10 cellular contexts compared by ENCODE assay signal in genomic region chr14:93160353-93160801, GRCh38. TPM values are rescaled to one million over a fixed set of nuclear protein-coding genes. Genes with fewer than 3 reads are reported as not detected.
DNase-seq lines count a peak whose midpoint lies in the region; ATAC-seq, FAIRE-seq and TF ChIP-seq lines count a peak whose summit lies in the region.
"Had no signal": no experiment of that assay in that cellular context is flagged by ENCODE, and none has a peak within 500 bp of the region (broad histone marks: within the 10 kb centered on the region; RNA-seq: fewer than 3 reads in every experiment).

No MANE protein-coding gene starts in this region.

- no TSS peak for BruUV-seq in endothelial cell of umbilical vein (replicated peaks; lab: Mats Ljungman, UMichigan)

- no peak overlapping the region for H3K4me2 ChIP-seq in endothelial cell of umbilical vein (ENCODE audit: insufficient read depth, low read length)

- dilution Hi-C loops in endothelial cell of umbilical vein (cut with MboI; ENCODE audit: extremely low pct_ligation_motif_present, low sequenced_read_pairs) = no loop called here

- H3K9ac ChIP-seq in endothelial cell of umbilical vein (replicated peaks; ENCODE audit: extremely low read depth, insufficient read depth, low read length) = no peak overlapping the region

- no peak overlapping the region for H2AFZ ChIP-seq in endothelial cell of umbilical vein (ENCODE audit: low read depth, low read length)

- DNase-seq in A172 (ENCODE audit: low spot score) (peak; percentile 16), Daoy (ENCODE audit: low read depth) (peak; percentile 35), NCI-H69 (lab: John Stamatoyannopoulos, UW) (peak; percentile 80), endothelial cell of umbilical vein (ENCODE audit: low read depth, low spot score) (no peak), mucosa of gallbladder (ENCODE audit: low spot score) (no peak), HuH-7.5 (ENCODE audit: low spot score) (no peak)
- DNase-seq: naive thymus-derived CD8-positive, alpha-beta T cell; upper lobe of left lung had no signal

- TF ChIP-seq POLR2A in endothelial cell of umbilical vein (IDR thresholded peaks at IDR 0.05; ENCODE audit: low read depth, low read length) = no peak

- H3K4me3 ChIP-seq in endothelial cell of umbilical vein (replicated peaks in 1 of 3; ENCODE audit: insufficient read depth in 1 of 3, low read depth in 1 of 3, low read length in 3 of 3) = no peak overlapping the region
- H3K4me3 ChIP-seq: upper lobe of left lung had no signal

- CTCF ChIA-PET in endothelial cell of umbilical vein (lab: Charles Lee) = interaction anchor here (0.7 to 1.7 kb wide), 12 partner anchors 9 to 208 kb away, joined by 3 to 11 read pairs (median 4); partner anchors contain the start of genes LYSET and MOAP1

- H3K79me2 ChIP-seq in endothelial cell of umbilical vein (ENCODE audit: control insufficient read depth, insufficient read depth, low read length) = no peaks in the 10 kb centered on the region

- no peaks in the 10 kb centered on the region for H3K4me1 ChIP-seq in endothelial cell of umbilical vein (ENCODE audit: control insufficient read depth, extremely low read depth, insufficient read depth, low read length)
- H3K4me1 ChIP-seq: upper lobe of left lung had no signal

- intact Hi-C loops in endothelial cell of umbilical vein (cut with micrococcal nuclease) = no loop called here

- no peaks in the 10 kb centered on the region for H3K9me3 ChIP-seq in endothelial cell of umbilical vein (replicated peaks; ENCODE audit: control insufficient read depth, insufficient read depth, low read length)
- H3K9me3 ChIP-seq: upper lobe of left lung had no signal

- FAIRE-seq in endothelial cell of umbilical vein (lab: Jason Lieb, UNC) = no peak

- ATAC-seq in HG03442 (IDR thresholded peaks at IDR 0.05; ENCODE audit: unreplicated experiment) = no peak
- no peak for ATAC-seq in HG02938 (IDR thresholded peaks at IDR 0.05; ENCODE audit: unreplicated experiment)

- H4K20me1 ChIP-seq in endothelial cell of umbilical vein (replicated peaks; ENCODE audit: control insufficient read depth, extremely low read depth, insufficient read depth, low read length) = no peaks in the 10 kb centered on the region

- no peaks in the 10 kb centered on the region for H3K36me3 ChIP-seq in endothelial cell of umbilical vein (ENCODE audit: control insufficient read depth in 2 of 2, extremely low read depth in 1 of 2, insufficient read depth in 2 of 2, low read length in 2 of 2)
- H3K36me3 ChIP-seq: upper lobe of left lung had no signal

- H3K27me3 ChIP-seq in endothelial cell of umbilical vein (ENCODE audit: control insufficient read depth in 2 of 2, insufficient read depth in 2 of 2, low read length in 2 of 2) = no peaks in the 10 kb centered on the region
- H3K27me3 ChIP-seq: upper lobe of left lung had no signal

- TF ChIP-seq CTCF in endothelial cell of umbilical vein (IDR thresholded peaks at IDR 0.05; ENCODE audit: extremely low read depth in 1 of 2, insufficient read depth in 1 of 2, low read depth in 1 of 2, low read length in 2 of 2) = peak; percentile 13 to 28

- POLR2A ChIA-PET in endothelial cell of umbilical vein (lab: Charles Lee) = no interaction called here

- no peak overlapping the region for H3K27ac ChIP-seq in endothelial cell of umbilical vein (ENCODE audit: insufficient read depth, low read depth, low read length)
- H3K27ac ChIP-seq: upper lobe of left lung had no signal

- H3K9me1 ChIP-seq in endothelial cell of umbilical vein (replicated peaks; ENCODE audit: control insufficient read depth, extremely low read depth, insufficient read depth, low read length) = no peaks in the 10 kb centered on the region

TF ChIP-seq in endothelial cell of umbilical vein, 7 proteins besides CTCF, POLR2A, EP300 and RAD21:
- TF ChIP-seq MAX (IDR thresholded peaks at IDR 0.05; ENCODE audit: insufficient read depth, insufficient read length) (no peak), FOS (IDR thresholded peaks at IDR 0.05; ENCODE audit: borderline replicate concordance, insufficient read depth, low read length) (no peak), JUN (IDR thresholded peaks at IDR 0.05; ENCODE audit: borderline replicate concordance, insufficient read depth, insufficient read length, low read depth) (no peak), MYC (IDR thresholded peaks at IDR 0.05; ENCODE audit: low read depth, low read length) (no peak)

RNA-seq across cellular contexts. Expression of gene MOAP1, which starts 24.3 kb away (rescaled TPM):
- 12.1 and 13.2 TPM in 2 replicates for total RNA-seq in A172 (2014; rRNA removed; shearing (Covaris generic))
- total RNA-seq in Daoy (2014; rRNA removed; shearing (Covaris generic)) = 18.8 and 19.8 TPM in 2 replicates
- 15.0 and 16.6 TPM in 2 replicates for total RNA-seq in endothelial cell of umbilical vein
- 19.8 and 21.0 TPM in 2 replicates for polyA plus RNA-seq in endothelial cell of umbilical vein
- 17.8 and 18.0 TPM in 2 replicates for polyA plus RNA-seq in endothelial cell of umbilical vein (2011; cell fraction: cytosol; rRNA removed)
- polyA plus RNA-seq in endothelial cell of umbilical vein (2011; cell fraction: nucleus; rRNA removed) = 11.1 and 15.8 TPM in 2 replicates
- polyA plus RNA-seq in endothelial cell of umbilical vein (2012) = 11.7 and 12.7 TPM in 2 replicates
- 9.6 and 10.8 TPM in 2 replicates for polyA minus RNA-seq in endothelial cell of umbilical vein
- 8.1 TPM for polyA minus RNA-seq in endothelial cell of umbilical vein (2011; cell fraction: cytosol; rRNA and poly(A)+ RNA removed)
- 5.9 and 8.6 TPM in 2 replicates for polyA minus RNA-seq in endothelial cell of umbilical vein (2011; cell fraction: nucleus; rRNA and poly(A)+ RNA removed)
- total RNA-seq in mucosa of gallbladder = 46.2 TPM

RNA-seq across cellular contexts. Expression of gene LYSET, which starts 24.7 kb away (rescaled TPM):
- 17.8 and 30.3 TPM in 2 replicates for total RNA-seq in A172 (2014; rRNA removed; shearing (Covaris generic))
- total RNA-seq in Daoy (2014; rRNA removed; shearing (Covaris generic)) = 10.8 and 23.1 TPM in 2 replicates
- total RNA-seq in endothelial cell of umbilical vein (18.4 and 18.8 TPM in 2 replicates), mucosa of gallbladder (30.6 TPM)
- polyA plus RNA-seq in endothelial cell of umbilical vein = 13.0 and 14.3 TPM in 2 replicates
- polyA plus RNA-seq in endothelial cell of umbilical vein (2011; cell fraction: cytosol; rRNA removed) = 10.0 and 10.4 TPM in 2 replicates
- polyA plus RNA-seq in endothelial cell of umbilical vein (2011; cell fraction: nucleus; rRNA removed) = 4.2 and 4.6 TPM in 2 replicates
- polyA plus RNA-seq in endothelial cell of umbilical vein (2012) = 13.8 and 21.6 TPM in 2 replicates
- polyA minus RNA-seq in endothelial cell of umbilical vein = 11.6 and 12.6 TPM in 2 replicates
- 3.3 TPM for polyA minus RNA-seq in endothelial cell of umbilical vein (2011; cell fraction: cytosol; rRNA and poly(A)+ RNA removed)
- polyA minus RNA-seq in endothelial cell of umbilical vein (2011; cell fraction: nucleus; rRNA and poly(A)+ RNA removed) = 5.8 and 6.3 TPM in 2 replicates

RNA-seq across cellular contexts. Expression of gene ITPK1, which starts 44.7 kb away (rescaled TPM):
- 9.2 and 12.7 TPM in 2 replicates for total RNA-seq in A172 (2014; rRNA removed; shearing (Covaris generic))
- total RNA-seq in Daoy (2014; rRNA removed; shearing (Covaris generic)) = 14.2 and 24.7 TPM in 2 replicates
- 38.9 and 51.8 TPM in 2 replicates for total RNA-seq in endothelial cell of umbilical vein
- 39.6 and 44.2 TPM in 2 replicates for polyA plus RNA-seq in endothelial cell of umbilical vein
- polyA plus RNA-seq in endothelial cell of umbilical vein (2011; cell fraction: cytosol; rRNA removed) = 43.6 and 45.8 TPM in 2 replicates
- polyA plus RNA-seq in endothelial cell of umbilical vein (2011; cell fraction: nucleus; rRNA removed) = 44.9 and 45.1 TPM in 2 replicates
- polyA plus RNA-seq in endothelial cell of umbilical vein (2012) = 32.8 and 34.1 TPM in 2 replicates
- polyA minus RNA-seq in endothelial cell of umbilical vein = 87.6 and 93.9 TPM in 2 replicates
- 75.1 TPM for polyA minus RNA-seq in endothelial cell of umbilical vein (2011; cell fraction: cytosol; rRNA and poly(A)+ RNA removed)
- polyA minus RNA-seq in endothelial cell of umbilical vein (2011; cell fraction: nucleus; rRNA and poly(A)+ RNA removed) = 15.7 and 17.3 TPM in 2 replicates
- 187 TPM for total RNA-seq in mucosa of gallbladder

RNA-seq across cellular contexts. Expression of gene GON7, which starts 46.5 kb away (rescaled TPM):
- total RNA-seq in A172 (2014; rRNA removed; shearing (Covaris generic)) = 27.8 and 34.1 TPM in 2 replicates
- 64.4 and 65.5 TPM in 2 replicates for total RNA-seq in Daoy (2014; rRNA removed; shearing (Covaris generic))
- 11.1 and 11.5 TPM in 2 replicates for total RNA-seq in endothelial cell of umbilical vein
- 3.7 and 5.5 TPM in 2 replicates for polyA plus RNA-seq in endothelial cell of umbilical vein
- 7.4 and 10.5 TPM in 2 replicates for polyA plus RNA-seq in endothelial cell of umbilical vein (2011; cell fraction: cytosol; rRNA removed)
- 2.9 and 4.6 TPM in 2 replicates for polyA plus RNA-seq in endothelial cell of umbilical vein (2011; cell fraction: nucleus; rRNA removed)
- 13.2 and 14.2 TPM in 2 replicates for polyA plus RNA-seq in endothelial cell of umbilical vein (2012)
- 1.5 and 2.8 TPM in 2 replicates for polyA minus RNA-seq in endothelial cell of umbilical vein
- polyA minus RNA-seq in endothelial cell of umbilical vein (2011; cell fraction: cytosol; rRNA and poly(A)+ RNA removed) = 7.5 TPM
- polyA minus RNA-seq in endothelial cell of umbilical vein (2011; cell fraction: nucleus; rRNA and poly(A)+ RNA removed) = 1.2 and 2.3 TPM in 2 replicates
- total RNA-seq in mucosa of gallbladder = 12.3 TPM

RNA-seq across cellular contexts. Expression of gene UBR7, which starts 46.7 kb away (rescaled TPM):
- total RNA-seq in A172 (2014; rRNA removed; shearing (Covaris generic)) = 28.0 and 46.8 TPM in 2 replicates
- total RNA-seq in Daoy (2014; rRNA removed; shearing (Covaris generic)) = 109 and 125 TPM in 2 replicates
- total RNA-seq in endothelial cell of umbilical vein (22.2 and 24.1 TPM in 2 replicates), mucosa of gallbladder (17.8 TPM)
- 14.6 and 16.8 TPM in 2 replicates for polyA plus RNA-seq in endothelial cell of umbilical vein
- 21.0 and 22.0 TPM in 2 replicates for polyA plus RNA-seq in endothelial cell of umbilical vein (2011; cell fraction: cytosol; rRNA removed)
- polyA plus RNA-seq in endothelial cell of umbilical vein (2011; cell fraction: nucleus; rRNA removed) = 15.2 and 18.0 TPM in 2 replicates
- 15.3 and 23.6 TPM in 2 replicates for polyA plus RNA-seq in endothelial cell of umbilical vein (2012)
- 14.3 and 16.2 TPM in 2 replicates for polyA minus RNA-seq in endothelial cell of umbilical vein
- 26.0 TPM for polyA minus RNA-seq in endothelial cell of umbilical vein (2011; cell fraction: cytosol; rRNA and poly(A)+ RNA removed)
- 8.3 and 9.6 TPM in 2 replicates for polyA minus RNA-seq in endothelial cell of umbilical vein (2011; cell fraction: nucleus; rRNA and poly(A)+ RNA removed)

Comparison
In these comparisons a context has a peak if more than half of its experiments do, and no peak if none do; other contexts are left out.
1. DNase-seq: peak in A172 (single experiment), Daoy (single experiment) and NCI-H69 (single experiment); none in endothelial cell of umbilical vein (single experiment), mucosa of gallbladder (single experiment) and HuH-7.5 (single experiment).